Comparison of ENCODE assay signal across 22 cellular contexts in the genomic region with DNA sequence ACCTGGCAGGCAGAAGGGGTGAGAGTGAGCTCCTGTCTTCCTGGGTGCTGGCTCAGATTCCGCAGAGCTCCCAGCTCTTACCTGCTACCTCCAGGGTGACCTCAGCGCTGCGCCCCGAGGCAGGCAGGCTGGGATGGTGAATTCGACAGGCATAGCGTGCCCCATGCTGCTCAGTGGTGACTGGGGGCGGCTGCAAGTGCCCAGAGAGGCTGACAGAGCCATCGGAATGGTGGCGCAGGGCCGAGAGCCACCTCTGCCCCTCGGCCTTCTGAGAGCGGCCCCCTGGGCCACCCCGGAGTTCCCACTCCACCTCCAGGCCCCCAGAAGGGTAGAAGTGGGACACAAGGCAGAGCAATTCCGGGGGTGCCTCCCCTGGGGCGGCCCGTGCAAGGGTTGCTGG.
"Had no signal": no experiment of that assay in that cellular context is flagged by ENCODE, and none has a peak within 500 bp of the region (broad histone marks: within the 10 kb centered on the region; RNA-seq: fewer than 3 reads in every experiment).

No MANE protein-coding gene starts in this region.

- FAIRE-seq: bronchial epithelial cell, islet of Langerhans had no signal

- H3K27ac ChIP-seq: coronary artery, heart left ventricle, sigmoid colon, thoracic aorta, vagina had no signal

- H3K9me3 Mint-ChIP-seq: activated CD4-positive, alpha-beta memory T cell treated with anti-CD3 and anti-CD28 coated beads for 36 hours; activated naive CD8-positive, alpha-beta T cell treated with anti-CD3 and anti-CD28 coated beads, Interleukin-2, amount 10 ng/mL, durations not matched to agents 7 days and 5 days; activated T-helper 1 cell treated with anti-CD3 and anti-CD28 coated beads, Interleukin-12 subunit alpha, Interleukin-12 subunit beta, Interleukin-2, Interleukin-4 antibody, amounts not matched to agents 30 ng/mL and 10 ng/mL and 1 ng/mL, durations not matched to agents 14 hours and 24 hours and 36 hours; endodermal cell; neural crest cell; type B pancreatic cell had no signal

- H3K9me3 ChIP-seq: heart left ventricle, sigmoid colon, thoracic aorta, vagina had no signal

- ATAC-seq: left colon had no signal

- H3K27me3 ChIP-seq: heart left ventricle, sigmoid colon, vagina had no signal

- H3K4me3 ChIP-seq: coronary artery, heart left ventricle, sigmoid colon, smooth muscle cell, thoracic aorta, vagina had no signal

- H3K4me2 ChIP-seq: smooth muscle cell had no signal

- H3K27me3 Mint-ChIP-seq: activated CD4-positive, alpha-beta memory T cell treated with anti-CD3 and anti-CD28 coated beads for 36 hours; activated naive CD8-positive, alpha-beta T cell treated with anti-CD3 and anti-CD28 coated beads, Interleukin-2, amount 10 ng/mL, durations not matched to agents 7 days and 5 days; type B pancreatic cell had no signal

- H3K27ac Mint-ChIP-seq: activated naive CD8-positive, alpha-beta T cell treated with anti-CD3 and anti-CD28 coated beads, Interleukin-2, amount 10 ng/mL, durations not matched to agents 7 days and 5 days; type B pancreatic cell had no signal

- DNase-seq: activated CD4-positive, alpha-beta memory T cell treated with anti-CD3 and anti-CD28 coated beads for 36 hours; activated CD4-positive, alpha-beta T cell treated with anti-CD3 and anti-CD28 coated beads for 1 hour; activated gamma-delta T cell treated with Interleukin-2 at 50 U/mL for 16 hours; activated naive CD8-positive, alpha-beta T cell treated with anti-CD3 and anti-CD28 coated beads, Interleukin-2, amount 10 ng/mL, durations not matched to agents 7 days and 5 days; amygdala; cerebellar nuclear complex; endodermal cell; heart left ventricle; left colon; mesenchymal stem cell; sigmoid colon; stimulated activated CD4-positive, alpha-beta T cell treated with anti-CD3 and anti-CD28 coated beads, Interleukin-15, amount 100 ng/mL, for 24 hours; stimulated activated naive CD4-positive, alpha-beta T cell treated with Interleukin-2 at 50 U/mL for 16 hours had no signal

- H3K4me3 Mint-ChIP-seq: activated CD4-positive, alpha-beta memory T cell treated with anti-CD3 and anti-CD28 coated beads for 36 hours; activated naive CD8-positive, alpha-beta T cell treated with anti-CD3 and anti-CD28 coated beads, Interleukin-2, amount 10 ng/mL, durations not matched to agents 7 days and 5 days; activated T-helper 1 cell treated with anti-CD3 and anti-CD28 coated beads, Interleukin-12 subunit alpha, Interleukin-12 subunit beta, Interleukin-2, Interleukin-4 antibody, amounts not matched to agents 30 ng/mL and 10 ng/mL and 1 ng/mL, durations not matched to agents 14 hours and 24 hours and 36 hours; endodermal cell; type B pancreatic cell had no signal
